In genomic region chr3:109731639-109732473, GRCh38 we compare ENCODE assay signal across 8 cellular contexts.
A peak's percentile ranks its signal among the peaks of the same experiment; 100 is the strongest.
DNase-seq lines count a peak whose midpoint lies in the region; TF ChIP-seq lines count a peak whose summit lies in the region.

No MANE protein-coding gene starts in this region.

- no peak overlapping the region for H2BK20ac ChIP-seq in H9 (ENCODE audit: low read depth, low read length, poor library complexity, severe bottlenecking)

- no peaks in the 10 kb centered on the region for H3K23me2 ChIP-seq in H9 (ENCODE audit: insufficient read length, low read depth, low read length, poor library complexity, severe bottlenecking)

- no peaks in the 10 kb centered on the region for H4K20me1 ChIP-seq in H9 (ENCODE audit: control insufficient read depth, insufficient read depth, insufficient read length)

- no peak overlapping the region for H2BK12ac ChIP-seq in H9 (ENCODE audit: insufficient read length, low read depth, low read length)

- intact Hi-C loops in MCF 10A (cut with micrococcal nuclease), result loop anchor here (1.0 to 5.0 kb wide), 5 partner anchors 583 to 1807 kb away; no protein-coding TSS in a partner anchor

- H2AFZ ChIP-seq in H9 (ENCODE audit: low read length), result no peak overlapping the region

- no peak overlapping the region for H3T11ph ChIP-seq in H9 (ENCODE audit: low read length)

- CTCF ChIA-PET in MCF 10A (lab: Yijun Ruan, JAX), result interaction anchor here (0.6 to 1.5 kb wide), 4 partner anchors 12 to 583 kb away, joined by 3 to 7 read pairs (median 4); no protein-coding TSS in a partner anchor

- TF ChIP-seq CTCF in H9 (conservative IDR thresholded peaks at IDR 0.05) (peak; percentile 94), MCF 10A (IDR thresholded peaks at IDR 0.05; ENCODE audit: unreplicated experiment) (peak; percentile 85), kidney epithelial cell (IDR thresholded peaks at IDR 0.05; ENCODE audit: insufficient read depth, low read length, poor library complexity, severe bottlenecking) (peak; percentile 81)

- no peak overlapping the region for H2BK120ac ChIP-seq in H9 (ENCODE audit: low read depth, low read length, poor library complexity, severe bottlenecking)

- H3K4me3 ChIP-seq in kidney epithelial cell (ENCODE audit: low read depth, low read length), result no peak overlapping the region

- H3K9me3 Mint-ChIP-seq in H9 (peaks cover 16 to 23% of the 10 kb centered on the region in 2 experiments), MCF 10A (ENCODE audit: unreplicated experiment) (no peaks in the 10 kb centered on the region)
- H3K9me3 Mint-ChIP-seq in T-helper 2 cell treated with Interferon-gamma antibody and Interleukin-4, amounts not matched to agents 5 μg/mL and 100 μg/mL, for 36 hours, result peaks cover 8% of the 10 kb centered on the region

- H3K14ac ChIP-seq in H9 (ENCODE audit: insufficient read depth, low read length), result no peak overlapping the region

- no peaks in the 10 kb centered on the region for H3K27me3 Mint-ChIP-seq in H9 (ENCODE audit: low read depth)
- H3K27me3 Mint-ChIP-seq in T-helper 2 cell treated with Interferon-gamma antibody and Interleukin-4, amounts not matched to agents 5 μg/mL and 100 μg/mL, for 36 hours (ENCODE audit: low read depth), result no peaks in the 10 kb centered on the region
- H3K27me3 Mint-ChIP-seq in MCF 10A (ENCODE audit: insufficient read depth, unreplicated experiment), result no peaks in the 10 kb centered on the region

- no peak overlapping the region for H2BK5ac ChIP-seq in H9 (ENCODE audit: insufficient read length, low read length)

- DNase-seq in NCI-H510A treated with DMSO at 0.1 percent for 48 hours (lab: John Stamatoyannopoulos, UW), result peak; percentile 9
- no peak for DNase-seq in NCI-H510A (lab: John Stamatoyannopoulos, UW)
- no peak for DNase-seq in H9
- DNase-seq in M059J (ENCODE audit: low read depth), result peak; percentile 51
- peak; percentile 4 for DNase-seq in T-helper 2 cell treated with Interferon-gamma antibody and Interleukin-4, amounts not matched to agents 5 μg/mL and 100 μg/mL, for 36 hours (ENCODE audit: low spot score)
- peak; percentile 72 for DNase-seq in MCF 10A (ENCODE audit: unreplicated experiment)
- peak; percentile 1 for DNase-seq in kidney epithelial cell (ENCODE audit: low read depth)
- DNase-seq in stimulated activated CD4-positive, alpha-beta T cell treated with anti-CD3 and anti-CD28 coated beads, Interleukin-4, amount 100 ng/mL, for 4 hours, result peak; percentile 39 to 50

- H3K4me3 Mint-ChIP-seq in H9 (no peak overlapping the region), MCF 10A (ENCODE audit: unreplicated experiment) (no peak overlapping the region)
- H3K4me3 Mint-ChIP-seq in T-helper 2 cell treated with Interferon-gamma antibody and Interleukin-4, amounts not matched to agents 5 μg/mL and 100 μg/mL, for 36 hours, result no peak overlapping the region

- H4K91ac ChIP-seq in H9 (ENCODE audit: insufficient read length, low read depth, low read length), result no peak overlapping the region

- no peak overlapping the region for H3K9ac ChIP-seq in H9 (ENCODE audit: extremely low read depth, insufficient read length, low read length)

- no peak overlapping the region for H2AK5ac ChIP-seq in H9 (ENCODE audit: insufficient read length, low read length)

- no peak overlapping the region for H3K4ac ChIP-seq in H9 (ENCODE audit: low read depth, low read length)

- H3K27ac ChIP-seq in H9 (ENCODE audit: insufficient read length, low read depth, low read length), result no peak overlapping the region

- H4K8ac ChIP-seq in H9 (replicated peaks; ENCODE audit: insufficient read length, low read depth, low read length), result no peak overlapping the region

- H3K23ac ChIP-seq in H9 (ENCODE audit: insufficient read length, low read depth, low read length), result no peak overlapping the region

- H4K5ac ChIP-seq in H9 (ENCODE audit: insufficient read length, low read depth, low read length), result no peak overlapping the region

- POLR2A ChIA-PET in MCF 10A (lab: Yijun Ruan, JAX), result interaction anchor here (0.5 kb wide), 1 partner anchor 1338 kb away, joined by 3 read pairs; no protein-coding TSS in a partner anchor

- H3K36me3 Mint-ChIP-seq in H9 (ENCODE audit: insufficient read depth in 1 of 3, low read depth in 3 of 3), result peaks cover 10 to 27% (median 15%) of the 10 kb centered on the region in 3 experiments
- H3K36me3 Mint-ChIP-seq in T-helper 2 cell treated with Interferon-gamma antibody and Interleukin-4, amounts not matched to agents 5 μg/mL and 100 μg/mL, for 36 hours (ENCODE audit: low read depth), result no peaks in the 10 kb centered on the region
- no peaks in the 10 kb centered on the region for H3K36me3 Mint-ChIP-seq in MCF 10A (ENCODE audit: insufficient read depth, unreplicated experiment)

- H3K27me3 ChIP-seq in H9 (ENCODE audit: insufficient read depth, low read length) (no peaks in the 10 kb centered on the region), kidney epithelial cell (ENCODE audit: control insufficient read depth, insufficient read depth, low read length) (no peaks in the 10 kb centered on the region)

- H3K27ac Mint-ChIP-seq in H9, result no peak overlapping the region
- H3K27ac Mint-ChIP-seq in T-helper 2 cell treated with Interferon-gamma antibody and Interleukin-4, amounts not matched to agents 5 μg/mL and 100 μg/mL, for 36 hours, result no peak overlapping the region
- no peak overlapping the region for H3K27ac Mint-ChIP-seq in MCF 10A (ENCODE audit: low read depth, unreplicated experiment)

- no peaks in the 10 kb centered on the region for H3K4me1 ChIP-seq in H9 (ENCODE audit: insufficient read depth, low read length)

- H3K4me1 Mint-ChIP-seq in H9 (no peaks in the 10 kb centered on the region), MCF 10A (ENCODE audit: insufficient read depth, unreplicated experiment) (peaks cover 7% of the 10 kb centered on the region)
- H3K4me1 Mint-ChIP-seq in T-helper 2 cell treated with Interferon-gamma antibody and Interleukin-4, amounts not matched to agents 5 μg/mL and 100 μg/mL, for 36 hours (ENCODE audit: low read depth), result no peaks in the 10 kb centered on the region

- no TSS peak for BruUV-seq in MCF 10A (replicated peaks; lab: Mats Ljungman, UMichigan)

- no peak overlapping the region for H3K18ac ChIP-seq in H9 (ENCODE audit: insufficient read length, low read depth, low read length)

- no peaks in the 10 kb centered on the region for H3K36me3 ChIP-seq in kidney epithelial cell (ENCODE audit: control insufficient read depth, insufficient read depth, low read length)

- H3K79me1 ChIP-seq in H9 (ENCODE audit: insufficient read depth, low read depth, low read length, poor library complexity, severe bottlenecking), result no peaks in the 10 kb centered on the region

- H3K4me2 ChIP-seq in H9 (ENCODE audit: insufficient read depth, insufficient read length, low read length), result no peak overlapping the region

- no CpG with 5 or more reads among the region's 6 CpGs for WGBS in H9 (ENCODE audit: extremely low coverage, insufficient read length, low lambda C conversion rate)

- H3K56ac ChIP-seq in H9 (ENCODE audit: insufficient read length, low read depth, low read length), result no peak overlapping the region

- no peaks in the 10 kb centered on the region for H3K9me3 ChIP-seq in H9 (ENCODE audit: control insufficient read depth, low read depth, low read length)

- no peak overlapping the region for H2BK15ac ChIP-seq in H9 (ENCODE audit: low read depth, low read length)

- H3K79me2 ChIP-seq in H9 (ENCODE audit: insufficient read depth, low read length), result no peaks in the 10 kb centered on the region

Comparison
In these comparisons a context has a peak if more than half of its experiments do, and no peak if none do; other contexts are left out.
1. DNase-seq: peak in NCI-H510A treated with DMSO at 0.1 percent for 48 hours (single experiment), M059J (single experiment), T-helper 2 cell treated with Interferon-gamma antibody and Interleukin-4, amounts not matched to agents 5 μg/mL and 100 μg/mL, for 36 hours (single experiment), MCF 10A (single experiment), kidney epithelial cell (single experiment) and stimulated activated CD4-positive, alpha-beta T cell treated with anti-CD3 and anti-CD28 coated beads, Interleukin-4, amount 100 ng/mL, for 4 hours (2 of 2); none in NCI-H510A (single experiment) and H9 (single experiment).
2. Peak in every context shown above with its lines, with median percentiles within 50 percentile points of each other: CTCF ChIP-seq.